In the genomic region with DNA sequence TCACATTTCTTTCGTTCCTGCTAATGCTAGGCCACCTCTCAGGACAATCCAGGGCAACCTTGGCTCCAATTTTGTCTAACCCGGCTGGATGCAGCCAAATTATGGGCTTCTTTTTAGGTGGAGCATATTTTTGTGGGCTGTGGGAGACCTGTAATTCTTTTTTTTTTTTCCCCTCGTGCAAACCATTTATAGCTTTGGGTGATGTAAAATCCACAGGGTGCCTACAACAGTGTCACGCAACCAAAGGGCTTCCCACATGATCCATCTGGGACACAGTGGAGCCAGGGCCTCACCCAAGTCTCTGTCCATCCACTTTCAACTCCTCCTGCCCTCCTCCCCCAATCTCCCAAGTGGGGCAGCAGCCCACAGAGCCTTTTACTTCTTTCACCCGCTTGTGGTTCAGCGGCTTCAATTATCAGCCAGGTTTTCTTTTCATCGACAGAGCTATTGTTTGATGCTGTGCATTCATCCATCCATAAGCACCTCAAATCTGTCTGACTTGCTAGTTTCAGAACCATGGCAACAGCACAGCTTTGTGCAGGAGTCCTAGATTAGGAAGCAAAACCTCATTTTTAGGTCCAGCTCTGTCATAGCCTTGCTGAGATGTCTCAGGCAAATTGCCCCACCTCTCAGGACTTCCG, we compare ENCODE assay signal across 18 cellular contexts. TPM values are rescaled to one million over a fixed set of nuclear protein-coding genes. Genes with fewer than 3 reads are reported as not detected.
DNase-seq lines count a peak whose midpoint lies in the region; ATAC-seq and TF ChIP-seq lines count a peak whose summit lies in the region.
"Had no signal": no experiment of that assay in that cellular context is flagged by ENCODE, and none has a peak within 500 bp of the region (broad histone marks: within the 10 kb centered on the region; RNA-seq: fewer than 3 reads in every experiment).

No MANE protein-coding gene starts in this region.

- no peak overlapping the region for H3K27ac ChIP-seq in gastrocnemius medialis
- H3K27ac ChIP-seq: RWPE1, skin epidermis, suprapubic skin had no signal

- H3K4me3 ChIP-seq in kidney epithelial cell (ENCODE audit: low read depth, low read length), result no peak overlapping the region
- H3K4me3 ChIP-seq in gastrocnemius medialis, result no peak overlapping the region
- H3K4me3 ChIP-seq: skin epidermis, suprapubic skin had no signal

- H3K27me3 ChIP-seq in kidney epithelial cell (ENCODE audit: control insufficient read depth, insufficient read depth, low read length), result no peaks in the 10 kb centered on the region
- H3K27me3 ChIP-seq in gastrocnemius medialis, result no peaks in the 10 kb centered on the region
- H3K27me3 ChIP-seq: suprapubic skin had no signal

- intact Hi-C loops in gastrocnemius medialis (cut with DNase I; ENCODE audit: low total_unique reads), result no loop called here

- in situ Hi-C loops in gastrocnemius medialis (cut with MboI; ENCODE audit: low sequenced_read_pairs in 4 of 4), result no loop called here

- no peaks in the 10 kb centered on the region for H3K9me3 ChIP-seq in gastrocnemius medialis
- H3K9me3 ChIP-seq: suprapubic skin had no signal

- TF ChIP-seq CTCF in kidney epithelial cell (IDR thresholded peaks at IDR 0.05; ENCODE audit: insufficient read depth, low read length, poor library complexity, severe bottlenecking) (no peak), gastrocnemius medialis (IDR thresholded peaks at IDR 0.05 in 4 of 5, conservative IDR thresholded peaks at IDR 0.05 in 1 of 5) (no peak)

- ATAC-seq in GM19035 (IDR thresholded peaks at IDR 0.05; ENCODE audit: unreplicated experiment) (no peak), HG03439 (IDR thresholded peaks at IDR 0.05; ENCODE audit: unreplicated experiment) (no peak), gastrocnemius medialis (no peak), HG02623 (IDR thresholded peaks at IDR 0.05; ENCODE audit: unreplicated experiment) (no peak)
- ATAC-seq: left cardiac atrium had no signal

- DNase-seq in COR-L47 (lab: John Stamatoyannopoulos, UW) (peak; percentile 52), NCI-H1105 treated with DMSO at 0.1 percent for 48 hours (lab: John Stamatoyannopoulos, UW) (peak; percentile 64), NCI-H2171 treated with DMSO at 0.1 percent for 48 hours (lab: John Stamatoyannopoulos, UW) (peak; percentile 82), kidney epithelial cell (ENCODE audit: low read depth) (peak; percentile 56), gastrocnemius medialis (no peak)
- DNase-seq: activated CD4-positive, alpha-beta T cell treated with anti-CD3 and anti-CD28 coated beads for 48 hours; activated CD8-positive, alpha-beta memory T cell treated with anti-CD3 and anti-CD28 coated beads, Interleukin-2, amount 50 U/mL, for 48 hours; left cardiac atrium; NK-92 treated with Interleukin-12 subunit alpha and Interleukin-12 subunit beta, amount 100 ng/mL, for 24 hours had no signal

- peaks cover 0 to 11% of the 10 kb centered on the region in 2 donors for H3K4me1 ChIP-seq in gastrocnemius medialis
- H3K4me1 ChIP-seq: suprapubic skin had no signal

- TF ChIP-seq POLR2A in gastrocnemius medialis (IDR thresholded peaks at IDR 0.05), result no peak

- no peaks in the 10 kb centered on the region for H3K36me3 ChIP-seq in kidney epithelial cell (ENCODE audit: control insufficient read depth, insufficient read depth, low read length)
- no peaks in the 10 kb centered on the region for H3K36me3 ChIP-seq in gastrocnemius medialis
- H3K36me3 ChIP-seq: suprapubic skin had no signal

RNA-seq across cellular contexts. Expression of gene OVAAL, which starts 10.0 kb away (rescaled TPM):
- not detected in 2 replicates for total RNA-seq in kidney epithelial cell
- total RNA-seq in gastrocnemius medialis, result not detected
- total RNA-seq: chondrocyte, fibroblast of villous mesenchyme, osteocyte, suprapubic skin had no signal

RNA-seq across cellular contexts. Expression of gene ACBD6, which starts 46.4 kb away (rescaled TPM):
- total RNA-seq in kidney epithelial cell, result 73.2 and 86.5 TPM in 2 replicates
- 10 to 100 TPM; 15.0 to 27.4 (median 19.1) TPM for total RNA-seq in gastrocnemius medialis

Comparison
In these comparisons a context has a peak if more than half of its experiments do, and no peak if none do; other contexts are left out.
1. DNase-seq: peak in COR-L47 (single experiment), NCI-H1105 treated with DMSO at 0.1 percent for 48 hours (single experiment), NCI-H2171 treated with DMSO at 0.1 percent for 48 hours (single experiment) and kidney epithelial cell (single experiment); none in gastrocnemius medialis (0 of 2).